ENCODE assay signal across 4 cellular contexts in the genomic region with DNA sequence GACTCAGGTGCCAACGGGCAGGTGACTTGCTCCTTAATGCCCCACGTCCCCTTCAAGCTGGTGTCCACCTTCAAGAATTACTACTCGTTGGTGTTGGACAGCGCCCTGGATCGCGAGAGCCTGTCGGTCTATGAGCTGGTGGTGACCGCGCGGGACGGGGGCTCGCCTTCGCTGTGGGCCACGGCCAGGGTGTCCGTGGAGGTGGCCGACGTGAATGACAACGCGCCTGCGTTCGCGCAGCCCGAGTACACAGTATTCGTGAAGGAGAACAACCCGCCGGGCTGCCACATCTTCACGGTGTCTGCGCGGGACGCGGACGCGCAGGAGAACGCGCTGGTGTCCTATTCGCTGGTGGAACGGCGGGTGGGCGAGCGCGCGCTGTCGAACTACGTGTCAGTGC. TPM values are rescaled to one million over a fixed set of nuclear protein-coding genes. Genes with fewer than 3 reads are reported as not detected.
"Had no signal": no experiment of that assay in that cellular context is flagged by ENCODE, and none has a peak within 500 bp of the region (broad histone marks: within the 10 kb centered on the region; RNA-seq: fewer than 3 reads in every experiment).

No MANE protein-coding gene starts in this region.

RNA-seq across cellular contexts. Expression of a gene that starts 1.5 kb away (rescaled TPM):
- total RNA-seq: MCF 10A had no signal

RNA-seq across cellular contexts. Expression of a gene that starts 7.2 kb away (rescaled TPM):
- total RNA-seq: LHCN-M2, M059J, MCF 10A, NCI-H460 had no signal

RNA-seq across cellular contexts. Expression of a gene that starts 13.4 kb away (rescaled TPM):
- total RNA-seq: M059J, MCF 10A, NCI-H460 had no signal

RNA-seq across cellular contexts. Expression of a gene that starts 19.4 kb away (rescaled TPM):
- total RNA-seq: M059J, NCI-H460 had no signal

RNA-seq across cellular contexts. Expression of a gene that starts 34.0 kb away (rescaled TPM):
- total RNA-seq: LHCN-M2, M059J, NCI-H460 had no signal
